Comparison of ENCODE assay signal across 8 cellular contexts in genomic region chr1:2413495-2414296, GRCh38. TPM values are rescaled to one million over a fixed set of nuclear protein-coding genes. Genes with fewer than 3 reads are reported as not detected.
DNase-seq lines count a peak whose midpoint lies in the region; ATAC-seq, FAIRE-seq and TF ChIP-seq lines count a peak whose summit lies in the region.

No MANE protein-coding gene starts in this region.

- no TSS peak for BruUV-seq in K562 (replicated peaks; lab: Mats Ljungman, UMichigan)

- peaks cover 15 to 86% of the 10 kb centered on the region in 2 experiments for H3K4me1 ChIP-seq in K562 (replicated peaks in 1 of 2; ENCODE audit: control insufficient read depth in 2 of 2, insufficient read depth in 2 of 2, low read length in 2 of 2)
- peaks cover 10% of the 10 kb centered on the region for H3K4me1 ChIP-seq in mesodermal cell (ENCODE audit: control insufficient read depth, insufficient read depth, low read length, poor library complexity, severe bottlenecking)

- in situ Hi-C loops in K562 (cut with MboI): loop anchor here (5.0 to 10.0 kb wide), 2 partner anchors 124 to 221 kb away; partner anchors contain the start of gene MMEL1

- peak overlapping the region; percentile 26 for H2AFZ ChIP-seq in K562 (ENCODE audit: low read depth, low read length)

- H3K36me3 ChIP-seq in K562 (ENCODE audit: control insufficient read depth, insufficient read depth, low read length): peaks cover 8% of the 10 kb centered on the region; the same call in 2 of the 3 replicates
- H3K36me3 ChIP-seq in mesodermal cell (ENCODE audit: control insufficient read depth, insufficient read depth, low read length): peaks cover 15% of the 10 kb centered on the region

- intact Hi-C loops in K562 (cut with micrococcal nuclease): loop anchor here (1.0 to 10.0 kb wide), 6 partner anchors 23 to 1011 kb away; partner anchors contain the start of genes MORN1, RER1 and TTC34

- 31% methylated on average over 23 of the region's 28 CpGs for WGBS in K562 (ENCODE audit: insufficient coverage, low coverage, missing lambda C conversion rate)
- WGBS in mesodermal cell (ENCODE audit: insufficient coverage in 2 of 2), 2 experiments: 60 to 66% methylated on average over 21 to 26 of the region's 28 CpGs

- peaks cover 8% of the 10 kb centered on the region for H4K20me1 ChIP-seq in K562 (replicated peaks; ENCODE audit: control insufficient read depth, insufficient read depth, low read length)

- peaks cover 21% of the 10 kb centered on the region; the same call in 2 of the 3 replicates for H3K79me2 ChIP-seq in K562 (ENCODE audit: control insufficient read depth, insufficient read depth, low read length)

- DNase-seq in GM12891 (ENCODE audit: insufficient read length, low spot score) (no peak), NB4 (ENCODE audit: low read depth) (peak; percentile 36), K562 (ENCODE audit: extremely low read depth in 1 of 4, low spot score in 3 of 4) (peak in 3 of 4 experiments; percentile 62 to 66 (median 62)), ureter (ENCODE audit: low spot score) (no peak), NCI-H748 (lab: John Stamatoyannopoulos, UW; ENCODE audit: unreplicated experiment) (no peak)
- no peak for DNase-seq in stimulated activated CD4-positive, alpha-beta T cell treated with anti-CD3 and anti-CD28 coated beads, Interleukin-4, amount 100 ng/mL, for 24 hours

- CTCF ChIA-PET in K562 (lab: Yijun Ruan, JAX; ENCODE audit: low intra/inter-chr PET ratio): interaction anchor here (0.8 to 4.1 kb wide), 6 partner anchors 134 to 1011 kb away, joined by 3 to 36 read pairs (median 7); partner anchors contain the start of gene TTC34

- POLR2A ChIA-PET in K562 (lab: Yijun Ruan, JAX): interaction anchor here (0.7 to 1.9 kb wide), 7 partner anchors 10 to 221 kb away, joined by 3 to 7 read pairs (median 3); partner anchors contain the start of gene TNFRSF14

- TF ChIP-seq CTCF in NB4 (IDR thresholded peaks at IDR 0.05; ENCODE audit: low read depth, low read length) (no peak), K562 (IDR thresholded peaks at IDR 0.05 in 2 of 3, conservative IDR thresholded peaks at IDR 0.05 in 1 of 3; ENCODE audit: insufficient read depth in 2 of 3, low read depth in 1 of 3, low read length in 3 of 3) (no peak)

- no peaks in the 10 kb centered on the region for H3K9me1 ChIP-seq in K562 (ENCODE audit: control insufficient read depth, insufficient read depth, low read length)

- TF ChIP-seq RAD21 in K562 (CRISPR knock-in tag; conservative IDR thresholded peaks at IDR 0.05 in 1 of 2, IDR thresholded peaks at IDR 0.05 in 1 of 2): no peak

- TF ChIP-seq EP300 in K562 (IDR thresholded peaks at IDR 0.05; ENCODE audit: low read length): no peak

- H3K4me3 ChIP-seq in NB4 (ENCODE audit: low read depth, low read length) (peak overlapping the region; percentile 50), K562 (peak overlapping the region; percentile 100), mesodermal cell (ENCODE audit: extremely low read depth, insufficient read depth, low read length, poor library complexity, severe bottlenecking) (peak overlapping the region; percentile 88)

- ATAC-seq in K562 (peak; percentile 2), GM21723 (IDR thresholded peaks at IDR 0.05; ENCODE audit: unreplicated experiment) (no peak)

- H3K27me3 ChIP-seq in K562 (ENCODE audit: control insufficient read depth in 2 of 2, insufficient read depth in 2 of 2, low read length in 2 of 2): peaks cover 5 to 6% of the 10 kb centered on the region in 2 experiments; a peak in 4 of 5 replicates

- peak overlapping the region; percentile 92 to 96 for H3K9ac ChIP-seq in K562 (ENCODE audit: insufficient read depth in 1 of 2, low read depth in 2 of 2, low read length in 2 of 2)

- H3K27ac ChIP-seq in K562 (ENCODE audit: extremely low read depth, low read depth, low read length) (peak overlapping the region; percentile 85), mesodermal cell (ENCODE audit: low read depth, low read length, severe bottlenecking) (no peak overlapping the region)

- H3K4me2 ChIP-seq in K562 (ENCODE audit: insufficient read depth, low read length): peak overlapping the region; percentile 97

- TF ChIP-seq POLR2A in GM12891 (IDR thresholded peaks at IDR 0.05; ENCODE audit: low read depth, low read length) (no peak), NB4 (IDR thresholded peaks at IDR 0.05; ENCODE audit: extremely low read depth, insufficient read length) (no peak), K562 (conservative IDR thresholded peaks at IDR 0.05) (no peak)

- FAIRE-seq in GM12891 (lab: Jason Lieb, UNC) (peak; percentile 55), K562 (lab: Jason Lieb, UNC) (no peak)

- H3K9me3 ChIP-seq in K562 (replicated peaks; ENCODE audit: control insufficient read depth, insufficient read depth, low read depth, low read length) (no peaks in the 10 kb centered on the region), mesodermal cell (ENCODE audit: control insufficient read depth, low read length) (no peaks in the 10 kb centered on the region)

TF ChIP-seq in GM12891, 5 proteins besides CTCF, POLR2A, EP300 and RAD21 (continues in another document):
- no peak for TF ChIP-seq TAF1 (IDR thresholded peaks at IDR 0.05; ENCODE audit: low read depth, low read length)

TF ChIP-seq in K562, 482 proteins besides CTCF, POLR2A, EP300 and RAD21 (continues in another document):
- TF ChIP-seq ARID2 (IDR thresholded peaks at IDR 0.05): no peak
- peak; percentile 20 for TF ChIP-seq ZFX (CRISPR knock-in tag; IDR thresholded peaks at IDR 0.05)

RNA-seq across cellular contexts. Expression of gene PEX10, which starts 1.3 kb away (rescaled TPM):
- 11.2 TPM for polyA plus RNA-seq in GM12891 (2012; ENCODE audit: low read depth, missing spikeins)
- total RNA-seq in K562 (2011; cell fraction: chromatin; rRNA removed; ENCODE audit: low replicate concordance): 13.3 and 27.8 TPM in 2 replicates
- 23.4 and 30.4 TPM in 2 replicates for total RNA-seq in K562 (2011; cell fraction: nucleolus; rRNA removed)
- 18.3 and 19.9 TPM in 2 replicates for total RNA-seq in K562 (2011; cell fraction: nucleoplasm; rRNA removed)
- 24.5 and 26.2 TPM in 2 replicates for total RNA-seq in K562 (2014; rRNA removed)
- total RNA-seq in K562 (2014; rRNA removed; fragmentation: Illumina TruSeq; extraction: Trizol): 5.6 and 5.7 TPM in 2 replicates
- total RNA-seq in K562 (2015; rRNA removed; fragmentation: Illumina TruSeq; extraction: Trizol): 8.4 and 9.3 TPM in 2 replicates
- 18.2 and 18.7 TPM in 2 replicates for total RNA-seq in K562 (2021)
- 8.7 and 9.4 TPM in 2 replicates for polyA plus RNA-seq in K562 (2011; rRNA removed)
- 9.6 and 19.3 TPM in 2 replicates for polyA plus RNA-seq in K562 (2011; cell fraction: cytosol; rRNA removed)
- polyA plus RNA-seq in K562 (2011; cell fraction: nucleus; rRNA removed): 18.8 and 28.5 TPM in 2 replicates
- 9.3 and 13.4 TPM in 2 replicates for polyA plus RNA-seq in K562 (2012)
- polyA plus RNA-seq in K562 (2014; fragmentation: Illumina TruSeq; extraction: Trizol): 6.4 and 10.6 TPM in 2 replicates
- under 1 TPM; 0.03 to 0.11 TPM for polyA plus RNA-seq in K562 (2014; fragmentation: Nextera tagmentation; extraction: Ambion mirVana)
- polyA plus RNA-seq in K562 (2014; rRNA removed): 18.8 and 22.5 TPM in 2 replicates
- polyA minus RNA-seq in K562 (2011; rRNA and poly(A)+ RNA removed): 3.5 and 3.9 TPM in 2 replicates
- 5.4 and 14.7 TPM in 2 replicates for polyA minus RNA-seq in K562 (2011; cell fraction: cytosol; rRNA and poly(A)+ RNA removed)
- 11.1 and 14.0 TPM in 2 replicates for polyA minus RNA-seq in K562 (2011; cell fraction: nucleus; rRNA and poly(A)+ RNA removed)
- polyA plus RNA-seq in mesodermal cell (2013, experiment 1 of 2): 20.1 TPM
- polyA plus RNA-seq in mesodermal cell (2013, experiment 2 of 2): 14.9 TPM
- 30.7 TPM for total RNA-seq in ureter

RNA-seq across cellular contexts. Expression of gene RER1, which starts 22.1 kb away (rescaled TPM):
- 68.7 TPM for polyA plus RNA-seq in GM12891 (2012; ENCODE audit: low read depth, missing spikeins)
- 270 and 338 TPM in 2 replicates for total RNA-seq in K562 (2011; cell fraction: chromatin; rRNA removed; ENCODE audit: low replicate concordance)
- total RNA-seq in K562 (2011; cell fraction: nucleolus; rRNA removed): 175 and 181 TPM in 2 replicates
- 289 and 345 TPM in 2 replicates for total RNA-seq in K562 (2011; cell fraction: nucleoplasm; rRNA removed)
- total RNA-seq in K562 (2014; rRNA removed): 63.1 and 109 TPM in 2 replicates
- 183 and 211 TPM in 2 replicates for total RNA-seq in K562 (2014; rRNA removed; fragmentation: Illumina TruSeq; extraction: Trizol)
- total RNA-seq in K562 (2015; rRNA removed; fragmentation: Illumina TruSeq; extraction: Trizol): 146 and 153 TPM in 2 replicates
- 219 and 235 TPM in 2 replicates for total RNA-seq in K562 (2021)
- polyA plus RNA-seq in K562 (2011; rRNA removed): 316 and 354 TPM in 2 replicates
- 218 and 437 TPM in 2 replicates for polyA plus RNA-seq in K562 (2011; cell fraction: cytosol; rRNA removed)
- 267 and 372 TPM in 2 replicates for polyA plus RNA-seq in K562 (2011; cell fraction: nucleus; rRNA removed)
- 133 and 293 TPM in 2 replicates for polyA plus RNA-seq in K562 (2012)
- 299 and 323 TPM in 2 replicates for polyA plus RNA-seq in K562 (2014; fragmentation: Illumina TruSeq; extraction: Trizol)
- polyA plus RNA-seq in K562 (2014; fragmentation: Nextera tagmentation; extraction: Ambion mirVana): 10 to 100 TPM; 19.6 to 34.5 TPM
- 216 and 249 TPM in 2 replicates for polyA plus RNA-seq in K562 (2014; rRNA removed)
- polyA minus RNA-seq in K562 (2011; rRNA and poly(A)+ RNA removed): 304 and 371 TPM in 2 replicates
- 79.7 and 109 TPM in 2 replicates for polyA minus RNA-seq in K562 (2011; cell fraction: cytosol; rRNA and poly(A)+ RNA removed)
- 23.0 and 33.4 TPM in 2 replicates for polyA minus RNA-seq in K562 (2011; cell fraction: nucleus; rRNA and poly(A)+ RNA removed)
- 110 TPM for polyA plus RNA-seq in mesodermal cell (2013, experiment 1 of 2)
- 94.7 TPM for polyA plus RNA-seq in mesodermal cell (2013, experiment 2 of 2)
- total RNA-seq in ureter: 141 TPM

RNA-seq across cellular contexts. Expression of gene MORN1, which starts 22.3 kb away (rescaled TPM):
- polyA plus RNA-seq in GM12891 (2012; ENCODE audit: low read depth, missing spikeins): 2.5 TPM
- total RNA-seq in K562 (2011; cell fraction: chromatin; rRNA removed; ENCODE audit: low replicate concordance): 24.9 and 49.4 TPM in 2 replicates
- 26.6 and 36.7 TPM in 2 replicates for total RNA-seq in K562 (2011; cell fraction: nucleolus; rRNA removed)
- 26.9 and 29.6 TPM in 2 replicates for total RNA-seq in K562 (2011; cell fraction: nucleoplasm; rRNA removed)
- total RNA-seq in K562 (2014; rRNA removed) (6.1 and 9.3 TPM in 2 replicates), K562 (2014; rRNA removed; fragmentation: Illumina TruSeq; extraction: Trizol) (2.3 and 2.9 TPM in 2 replicates), K562 (2015; rRNA removed; fragmentation: Illumina TruSeq; extraction: Trizol) (4.7 and 5.5 TPM in 2 replicates), K562 (2021) (5.1 and 7.6 TPM in 2 replicates), ureter (19.0 TPM)
- polyA plus RNA-seq in K562 (2011; rRNA removed) (3.9 and 4.4 TPM in 2 replicates), K562 (2014; fragmentation: Illumina TruSeq; extraction: Trizol) (1.8 and 2.7 TPM in 2 replicates), K562 (2014; fragmentation: Nextera tagmentation; extraction: Ambion mirVana) (under 1 TPM; 0.24 to 0.35 TPM), K562 (2014; rRNA removed) (4.2 and 5.8 TPM in 2 replicates)
- polyA plus RNA-seq in K562 (2011; cell fraction: cytosol; rRNA removed): 4.3 and 4.7 TPM in 2 replicates
- 10.6 and 16.9 TPM in 2 replicates for polyA plus RNA-seq in K562 (2011; cell fraction: nucleus; rRNA removed)
- 3.6 and 6.3 TPM in 2 replicates for polyA plus RNA-seq in K562 (2012)
- polyA minus RNA-seq in K562 (2011; rRNA and poly(A)+ RNA removed): 5.5 and 9.6 TPM in 2 replicates
- polyA minus RNA-seq in K562 (2011; cell fraction: cytosol; rRNA and poly(A)+ RNA removed): 4.8 and 5.6 TPM in 2 replicates
- 11.7 and 12.0 TPM in 2 replicates for polyA minus RNA-seq in K562 (2011; cell fraction: nucleus; rRNA and poly(A)+ RNA removed)
- polyA plus RNA-seq in mesodermal cell (2013, experiment 1 of 2): 6.3 TPM
- 4.5 TPM for polyA plus RNA-seq in mesodermal cell (2013, experiment 2 of 2)

Comparison
In these comparisons a context has a peak if more than half of its experiments do, and no peak if none do; other contexts are left out.
1. DNase-seq: peak in NB4 (single experiment) and K562 (3 of 4); none in GM12891 (single experiment), ureter (single experiment), NCI-H748 (single experiment) and stimulated activated CD4-positive, alpha-beta T cell treated with anti-CD3 and anti-CD28 coated beads, Interleukin-4, amount 100 ng/mL, for 24 hours (single experiment).
2. H3K4me3 ChIP-seq: peak in every context shown above with its lines; median percentile 100 in K562; 88 in mesodermal cell; 50 in NB4.